In genomic region chr12:52473738-52474137, GRCh38 we compare ENCODE assay signal across 21 cellular contexts. TPM values are rescaled to one million over a fixed set of nuclear protein-coding genes. Genes with fewer than 3 reads are reported as not detected.
DNase-seq lines count a peak whose midpoint lies in the region; ATAC-seq, FAIRE-seq and TF ChIP-seq lines count a peak whose summit lies in the region.
"Had no signal": no experiment of that assay in that cellular context is flagged by ENCODE, and none has a peak within 500 bp of the region (broad histone marks: within the 10 kb centered on the region; RNA-seq: fewer than 3 reads in every experiment).

KRT6C (minus strand) TSS chr12:52473805; CDS start chr12:52473737, 68 bp downstream.

- H3K27me3 Mint-ChIP-seq in activated CD4-positive, alpha-beta memory T cell treated with anti-CD3 and anti-CD28 coated beads, Interleukin-2, amount 10 ng/mL, durations not matched to agents 7 days and 5 days: peaks cover 23% of the 10 kb centered on the region

- TF ChIP-seq CTCF in pancreas (IDR thresholded peaks at IDR 0.05): no peak

- H3K4me2 ChIP-seq in GM23248 (ENCODE audit: unreplicated experiment): no peak within 1 kb of the TSS

- H3K36me3 ChIP-seq in GM23248 (ENCODE audit: low read depth): no peaks in the 10 kb centered on the region
- H3K36me3 ChIP-seq in esophagus (ENCODE audit: control insufficient read depth in 2 of 2, insufficient read depth in 2 of 2, low read length in 1 of 2): no peaks in the 10 kb centered on the region
- H3K36me3 ChIP-seq in pancreas: no peaks in the 10 kb centered on the region

- no peaks in the 10 kb centered on the region for H3K79me2 ChIP-seq in GM23248 (ENCODE audit: insufficient read depth)

- H3K9me3 ChIP-seq in GM23248 (ENCODE audit: low read depth) (no peaks in the 10 kb centered on the region), esophagus (ENCODE audit: control insufficient read depth in 2 of 2, insufficient read depth in 1 of 2, low read depth in 1 of 2, low read length in 1 of 2) (no peaks in the 10 kb centered on the region), pancreas (no peaks in the 10 kb centered on the region)

- no peak within 1 kb of the TSS for H3K4me3 Mint-ChIP-seq in activated CD4-positive, alpha-beta memory T cell treated with anti-CD3 and anti-CD28 coated beads, Interleukin-2, amount 10 ng/mL, durations not matched to agents 7 days and 5 days
- H3K4me3 Mint-ChIP-seq: HFFc6 had no signal

- no peaks in the 10 kb centered on the region for H3K36me3 Mint-ChIP-seq in activated CD4-positive, alpha-beta memory T cell treated with anti-CD3 and anti-CD28 coated beads, Interleukin-2, amount 10 ng/mL, durations not matched to agents 7 days and 5 days (ENCODE audit: low read depth)

- H3K27me3 ChIP-seq in GM23248 (replicated peaks; ENCODE audit: insufficient read depth) (peaks cover 6% of the 10 kb centered on the region), esophagus (ENCODE audit: control insufficient read depth in 1 of 2, insufficient read depth in 2 of 2, low read length in 2 of 2) (no peaks in the 10 kb centered on the region), pancreas (no peaks in the 10 kb centered on the region)

- H3K4me1 Mint-ChIP-seq in activated CD4-positive, alpha-beta memory T cell treated with anti-CD3 and anti-CD28 coated beads, Interleukin-2, amount 10 ng/mL, durations not matched to agents 7 days and 5 days: no peaks in the 10 kb centered on the region

- peak; percentile 9 for DNase-seq in GM23248
- DNase-seq in amniotic epithelial cell (ENCODE audit: low read depth): peak; percentile 18
- DNase-seq in pancreas: no peak
- no peak for DNase-seq in activated CD4-positive, alpha-beta memory T cell treated with anti-CD3 and anti-CD28 coated beads, Interleukin-2, amount 10 ng/mL, durations not matched to agents 7 days and 5 days
- no peak for DNase-seq in NCI-H345 treated with DMSO at 0.1 percent for 48 hours (lab: John Stamatoyannopoulos, UW; ENCODE audit: unreplicated experiment)
- no peak for DNase-seq in erythroblast (lab: John Stamatoyannopoulos, UW)
- DNase-seq: DMS 273 treated with DMSO at 0.1 percent for 48 hours, GF-D8, HFFc6, Karpas-422, NCI-H1105, NCI-H1694, NCI-H524 treated with DMSO at 0.1 percent for 48 hours, SHP77 treated with DMSO at 0.1 percent for 48 hours had no signal

- 56 to 71% methylated on average over 5 of the region's 5 CpGs for WGBS in GM23248 (ENCODE audit: low coverage in 1 of 2, low lambda C conversion rate in 2 of 2, missing lambda C conversion rate in 2 of 2), 2 experiments
- WGBS in esophagus, 2 donors: 64 to 72% methylated on average over 5 of the region's 5 CpGs
- WGBS in pancreas, 2 donors: 72 to 83% methylated on average over 5 of the region's 5 CpGs

- peak in 3 of 4 donors; percentile 16 to 48 (median 42) for ATAC-seq in pancreas

- H3F3A ChIP-seq in GM23248 (ENCODE audit: insufficient read depth): no peaks in the 10 kb centered on the region

- intact Hi-C loops in pancreas (cut with DNase I): no loop called here

- H2AFZ ChIP-seq in GM23248: no peak within 1 kb of the TSS

- H3K4me1 ChIP-seq in GM23248 (ENCODE audit: insufficient read depth) (no peaks in the 10 kb centered on the region), esophagus (ENCODE audit: control insufficient read depth in 2 of 2, insufficient read depth in 2 of 2, low read length in 1 of 2) (no peaks in the 10 kb centered on the region), pancreas (no peaks in the 10 kb centered on the region)

- no peak within 1 kb of the TSS for H3K27ac Mint-ChIP-seq in activated CD4-positive, alpha-beta memory T cell treated with anti-CD3 and anti-CD28 coated beads, Interleukin-2, amount 10 ng/mL, durations not matched to agents 7 days and 5 days
- H3K27ac Mint-ChIP-seq: HFFc6 had no signal

- in situ Hi-C loops in GM23248 (cut with MboI): no loop called here

- no peak for FAIRE-seq in pancreas (lab: Jason Lieb, UNC)
- FAIRE-seq: GM12891, RCC 7860 had no signal

- no peak for TF ChIP-seq POLR2A in erythroblast (IDR thresholded peaks at IDR 0.05; ENCODE audit: low read length)

- CTCF ChIA-PET in activated CD4-positive, alpha-beta memory T cell treated with anti-CD3 and anti-CD28 coated beads, Interleukin-2, amount 10 ng/mL, durations not matched to agents 7 days and 5 days (lab: Charles Lee): no interaction called here

- H3K27ac ChIP-seq in GM23248: no peak within 1 kb of the TSS
- H3K27ac ChIP-seq in esophagus (ENCODE audit: low read depth in 2 of 2, low read length in 1 of 2): peak within 1 kb of the TSS in 1 of 2 donors; percentile 30
- no peak within 1 kb of the TSS for H3K27ac ChIP-seq in pancreas
- H3K27ac ChIP-seq: C4-2B had no signal

- peaks cover 2% of the 10 kb centered on the region for H3K9me3 Mint-ChIP-seq in activated CD4-positive, alpha-beta memory T cell treated with anti-CD3 and anti-CD28 coated beads, Interleukin-2, amount 10 ng/mL, durations not matched to agents 7 days and 5 days
- H3K9me3 Mint-ChIP-seq: HFFc6 had no signal

- H4K20me1 ChIP-seq in GM23248 (ENCODE audit: insufficient read depth): no peaks in the 10 kb centered on the region

- POLR2A ChIA-PET in activated CD4-positive, alpha-beta memory T cell treated with anti-CD3 and anti-CD28 coated beads, Interleukin-2, amount 10 ng/mL, durations not matched to agents 7 days and 5 days (lab: Charles Lee): no interaction called here

- no peak within 1 kb of the TSS for H3K9ac ChIP-seq in GM23248

- no peak within 1 kb of the TSS for H3K4me3 ChIP-seq in GM23248
- no peak within 1 kb of the TSS for H3K4me3 ChIP-seq in esophagus (ENCODE audit: low read depth in 1 of 2, low read length in 2 of 2)
- no peak within 1 kb of the TSS for H3K4me3 ChIP-seq in pancreas

- no peaks in the 10 kb centered on the region for H3K9me2 ChIP-seq in GM23248 (ENCODE audit: insufficient read depth)

RNA-seq across cellular contexts. Expression of gene KRT6C, which starts in this region (rescaled TPM):
- total RNA-seq in GM23248 (2014; rRNA removed; shearing (Covaris generic)): not detected in 2 replicates
- not detected in 2 replicates for polyA plus RNA-seq in GM23248 (2016; fragmentation: Nextera tagmentation; extraction: Ambion mirVana)
- 100 to 1,000 TPM; 229 to 427 TPM for polyA plus RNA-seq in esophagus
- total RNA-seq in pancreas: not detected
- polyA plus RNA-seq in pancreas: not detected
- total RNA-seq in activated CD4-positive, alpha-beta memory T cell treated with anti-CD3 and anti-CD28 coated beads, Interleukin-2, amount 10 ng/mL, durations not matched to agents 7 days and 5 days: not detected
- total RNA-seq: A673, Daoy, H4, HFFc6 had no signal

Comparison
In these comparisons a context has a peak if more than half of its experiments do, and no peak if none do; other contexts are left out.
1. RNA of gene KRT6C (polyA plus RNA-seq): 229 to 427 TPM in esophagus; not detected in pancreas and not detected in GM23248; every median in the first group is over 100 times any median in the second.
2. Peak in DNase-seq in GM23248; RNA of the gene not detected or under 1 TPM.
3. Peak in ATAC-seq in pancreas; RNA of the gene not detected or under 1 TPM.